In the genomic region with DNA sequence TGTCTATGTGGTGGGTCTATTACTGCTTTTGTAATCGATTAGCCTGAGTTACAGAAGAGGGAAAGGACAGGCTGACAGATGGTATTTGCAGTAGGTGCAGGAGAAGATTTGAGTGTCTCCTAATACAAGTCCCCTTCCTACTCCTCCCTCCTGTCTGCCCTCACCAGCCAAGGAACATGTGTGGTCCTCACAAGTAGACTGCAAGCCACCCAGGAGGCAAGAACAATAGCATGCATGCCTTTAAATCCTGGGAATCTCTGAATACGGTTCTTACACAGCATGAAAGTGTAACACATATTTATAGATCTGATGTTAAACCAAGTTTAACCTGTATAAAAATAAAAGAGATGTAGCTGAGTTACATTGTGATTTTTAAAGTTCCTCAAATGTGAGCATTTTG, we compare ENCODE assay signal across 23 cellular contexts.
"Had no signal": no experiment of that assay in that cellular context is flagged by ENCODE, and none has a peak within 500 bp of the region (broad histone marks: within the 10 kb centered on the region; RNA-seq: fewer than 3 reads in every experiment).

No MANE protein-coding gene starts in this region.

- H3K4me3 Mint-ChIP-seq: dendritic cell treated with granulocyte-macrophage colony-stimulating factor and Interleukin-4, amounts not matched to agents 40 ng/mL and 50 ng/mL, for 4 days; effector memory CD8-positive, alpha-beta T cell; endodermal cell; mesothelial cell of epicardium had no signal

- H3K36me3 Mint-ChIP-seq: mesothelial cell of epicardium had no signal

- H3K27me3 ChIP-seq: colonic mucosa, gastrocnemius medialis, left lung had no signal

- H3K27me3 Mint-ChIP-seq: dendritic cell treated with granulocyte-macrophage colony-stimulating factor and Interleukin-4, amounts not matched to agents 40 ng/mL and 50 ng/mL, for 4 days had no signal

- H3K4me3 ChIP-seq: colonic mucosa, esophagus squamous epithelium, gastrocnemius medialis, heart right ventricle, left lung, lower lobe of right lung, mucosa of descending colon had no signal

- H3K27ac Mint-ChIP-seq: dendritic cell treated with granulocyte-macrophage colony-stimulating factor and Interleukin-4, amounts not matched to agents 40 ng/mL and 50 ng/mL, for 4 days; effector memory CD8-positive, alpha-beta T cell; endodermal cell; mesothelial cell of epicardium had no signal

- DNase-seq: colonic mucosa; cortex of kidney; effector CD8-positive, alpha-beta T cell; effector memory CD8-positive, alpha-beta T cell; endodermal cell; erythroblast; esophagus squamous epithelium; foreskin fibroblast; foreskin melanocyte; gastrocnemius medialis; glutamatergic neuron; head of caudate nucleus; heart right ventricle; hippocampal formation; left cardiac atrium; left lung; left ventricle myocardium superior; lower lobe of right lung; mesenchymal stem cell; mucosa of descending colon had no signal

- H3K9me3 ChIP-seq: colonic mucosa, esophagus squamous epithelium, gastrocnemius medialis, heart right ventricle, left lung, lower lobe of right lung, mucosa of descending colon had no signal

- H3K4me1 ChIP-seq: colonic mucosa, gastrocnemius medialis, left lung, lower lobe of right lung had no signal

- H3K9me3 Mint-ChIP-seq: dendritic cell treated with granulocyte-macrophage colony-stimulating factor and Interleukin-4, amounts not matched to agents 40 ng/mL and 50 ng/mL, for 4 days; effector memory CD8-positive, alpha-beta T cell; endodermal cell; mesothelial cell of epicardium had no signal

- H3K36me3 ChIP-seq: colonic mucosa, esophagus squamous epithelium, gastrocnemius medialis, heart right ventricle, left lung, lower lobe of right lung had no signal

- H3K27ac ChIP-seq: colonic mucosa, epithelial cell of prostate, esophagus squamous epithelium, gastrocnemius medialis, heart right ventricle, left lung, lower lobe of right lung had no signal
